In the genomic region with DNA sequence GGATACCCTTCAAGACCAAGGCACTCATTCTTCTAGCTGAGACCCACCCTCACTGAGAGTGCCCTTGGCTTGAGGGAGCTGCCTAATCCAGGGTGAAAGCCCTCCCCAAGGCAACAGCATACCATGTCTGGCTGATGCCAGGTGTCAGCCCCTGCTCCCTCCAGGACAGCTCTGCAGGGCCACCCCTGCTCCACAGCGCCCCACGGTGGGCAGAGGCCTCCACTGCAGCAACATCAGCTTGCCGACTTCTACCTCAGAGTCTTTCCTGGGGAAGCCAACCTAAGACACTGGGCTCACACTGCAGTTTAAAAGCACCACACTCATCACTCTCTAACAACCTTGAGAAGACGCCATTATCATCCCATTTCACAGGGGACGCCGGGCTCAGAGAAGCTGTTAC, we compare ENCODE assay signal across 9 cellular contexts. TPM values are rescaled to one million over a fixed set of nuclear protein-coding genes. Genes with fewer than 3 reads are reported as not detected.
DNase-seq lines count a peak whose midpoint lies in the region; ATAC-seq and TF ChIP-seq lines count a peak whose summit lies in the region.
"Had no signal": no experiment of that assay in that cellular context is flagged by ENCODE, and none has a peak within 500 bp of the region (broad histone marks: within the 10 kb centered on the region; RNA-seq: fewer than 3 reads in every experiment).

No MANE protein-coding gene starts in this region.

- no peak overlapping the region for H4K91ac ChIP-seq in H9 (ENCODE audit: insufficient read length, low read depth, low read length)

- no peak overlapping the region for H3K9ac ChIP-seq in H9 (ENCODE audit: extremely low read depth, insufficient read length, low read length)

- H3K27ac ChIP-seq in CD4-positive, alpha-beta memory T cell (ENCODE audit: low read depth, low read length) = no peak overlapping the region
- H3K27ac ChIP-seq in H9 (ENCODE audit: insufficient read length, low read depth, low read length) = no peak overlapping the region
- no peak overlapping the region for H3K27ac ChIP-seq in esophagus squamous epithelium
- no peak overlapping the region for H3K27ac ChIP-seq in coronary artery

- no peak overlapping the region for H3K56ac ChIP-seq in H9 (ENCODE audit: insufficient read length, low read depth, low read length)

- no peaks in the 10 kb centered on the region for H3K27me3 ChIP-seq in CD4-positive, alpha-beta memory T cell (ENCODE audit: insufficient read depth, low read length)
- H3K27me3 ChIP-seq in H9 (ENCODE audit: insufficient read depth, low read length) (no peaks in the 10 kb centered on the region), esophagus squamous epithelium (no peaks in the 10 kb centered on the region)

- H3K36me3 Mint-ChIP-seq in CD4-positive, alpha-beta memory T cell = peaks cover 34 to 41% of the 10 kb centered on the region in 2 donors
- peaks cover 0 to 14% (median 0%) of the 10 kb centered on the region in 3 experiments; a peak in 3 of 7 replicates for H3K36me3 Mint-ChIP-seq in H9 (ENCODE audit: insufficient read depth in 1 of 3, low read depth in 3 of 3)
- H3K36me3 Mint-ChIP-seq in activated CD4-positive, alpha-beta T cell treated with anti-CD3 and anti-CD28 coated beads, Interleukin-2, amount 10 ng/mL, durations not matched to agents 24 days and 14 days (ENCODE audit: low read depth) = peaks cover 4% of the 10 kb centered on the region

- TF ChIP-seq CTCF in H9 (conservative IDR thresholded peaks at IDR 0.05) = peak; percentile 98
- peak in 5 of 6 experiments; percentile 10 to 70 (median 52) for TF ChIP-seq CTCF in esophagus squamous epithelium (IDR thresholded peaks at IDR 0.05)
- TF ChIP-seq CTCF in coronary artery (IDR thresholded peaks at IDR 0.05) = no peak

- H4K20me1 ChIP-seq in H9 (ENCODE audit: control insufficient read depth, insufficient read depth, insufficient read length) = no peaks in the 10 kb centered on the region

- no peak overlapping the region for H2AK5ac ChIP-seq in H9 (ENCODE audit: insufficient read length, low read length)

- TF ChIP-seq POLR2A in esophagus squamous epithelium (IDR thresholded peaks at IDR 0.05) = no peak

- no peak overlapping the region for H4K5ac ChIP-seq in H9 (ENCODE audit: insufficient read length, low read depth, low read length)

- no peak overlapping the region for H2BK12ac ChIP-seq in H9 (ENCODE audit: insufficient read length, low read depth, low read length)

- peaks cover 5% of the 10 kb centered on the region for H3K36me3 ChIP-seq in CD4-positive, alpha-beta memory T cell (ENCODE audit: insufficient read depth, low read length)
- H3K36me3 ChIP-seq in esophagus squamous epithelium = peaks cover 0 to 57% (median 0%) of the 10 kb centered on the region in 3 donors

- no peak overlapping the region for H3K4me2 ChIP-seq in H9 (ENCODE audit: insufficient read depth, insufficient read length, low read length)

- H3K79me1 ChIP-seq in H9 (ENCODE audit: insufficient read depth, low read depth, low read length, poor library complexity, severe bottlenecking) = no peaks in the 10 kb centered on the region

- H3K14ac ChIP-seq in H9 (ENCODE audit: insufficient read depth, low read length) = no peak overlapping the region

- ATAC-seq in GM18870 (IDR thresholded peaks at IDR 0.05; ENCODE audit: unreplicated experiment) = no peak

- CTCF ChIA-PET in CD4-positive, alpha-beta memory T cell (lab: Charles Lee; ENCODE audit: partially characterized antibody) = interaction anchor here (1.0 to 1.6 kb wide), 3 partner anchors 11 to 26 kb away, joined by 3 to 4 read pairs (median 3); no protein-coding TSS in a partner anchor

- no peak overlapping the region for H2BK15ac ChIP-seq in H9 (ENCODE audit: low read depth, low read length)

- H3K27ac Mint-ChIP-seq in CD4-positive, alpha-beta memory T cell = no peak overlapping the region
- peak overlapping the region in 1 of 3 experiments; percentile 64; a peak in 1 of 7 replicates for H3K27ac Mint-ChIP-seq in H9
- no peak overlapping the region for H3K27ac Mint-ChIP-seq in activated CD4-positive, alpha-beta T cell treated with anti-CD3 and anti-CD28 coated beads, Interleukin-2, amount 10 ng/mL, durations not matched to agents 24 days and 14 days
- H3K27ac Mint-ChIP-seq: IgD-negative memory B cell had no signal

- no peaks in the 10 kb centered on the region for H3K23me2 ChIP-seq in H9 (ENCODE audit: insufficient read length, low read depth, low read length, poor library complexity, severe bottlenecking)

- H3K4me3 Mint-ChIP-seq in CD4-positive, alpha-beta memory T cell = no peak overlapping the region
- no peak overlapping the region for H3K4me3 Mint-ChIP-seq in H9
- H3K4me3 Mint-ChIP-seq in activated CD4-positive, alpha-beta T cell treated with anti-CD3 and anti-CD28 coated beads, Interleukin-2, amount 10 ng/mL, durations not matched to agents 24 days and 14 days = no peak overlapping the region
- H3K4me3 Mint-ChIP-seq: IgD-negative memory B cell had no signal

- no peak overlapping the region for H3K23ac ChIP-seq in H9 (ENCODE audit: insufficient read length, low read depth, low read length)

- H3K27me3 Mint-ChIP-seq in CD4-positive, alpha-beta memory T cell = no peaks in the 10 kb centered on the region
- H3K27me3 Mint-ChIP-seq in H9 (ENCODE audit: low read depth) = no peaks in the 10 kb centered on the region
- H3K27me3 Mint-ChIP-seq in activated CD4-positive, alpha-beta T cell treated with anti-CD3 and anti-CD28 coated beads, Interleukin-2, amount 10 ng/mL, durations not matched to agents 24 days and 14 days = no peaks in the 10 kb centered on the region
- H3K27me3 Mint-ChIP-seq: IgD-negative memory B cell had no signal

- no peak overlapping the region for H3K4me3 ChIP-seq in CD4-positive, alpha-beta memory T cell (ENCODE audit: low read length in 2 of 2)
- H3K4me3 ChIP-seq in esophagus squamous epithelium (no peak overlapping the region), coronary artery (no peak overlapping the region)

- H2BK120ac ChIP-seq in H9 (ENCODE audit: low read depth, low read length, poor library complexity, severe bottlenecking) = no peak overlapping the region

- POLR2A ChIA-PET in CD4-positive, alpha-beta memory T cell (lab: Charles Lee; ENCODE audit: partially characterized antibody) = no interaction called here

- H2BK20ac ChIP-seq in H9 (ENCODE audit: low read depth, low read length, poor library complexity, severe bottlenecking) = no peak overlapping the region

- no peak overlapping the region for H3K4ac ChIP-seq in H9 (ENCODE audit: low read depth, low read length)

- no peak overlapping the region for H3T11ph ChIP-seq in H9 (ENCODE audit: low read length)

- no peaks in the 10 kb centered on the region for H3K9me3 ChIP-seq in CD4-positive, alpha-beta memory T cell (ENCODE audit: control insufficient read depth in 1 of 2, low read length in 2 of 2)
- H3K9me3 ChIP-seq in H9 (ENCODE audit: control insufficient read depth, low read depth, low read length) (no peaks in the 10 kb centered on the region), esophagus squamous epithelium (no peaks in the 10 kb centered on the region)

- H3K4me1 Mint-ChIP-seq in CD4-positive, alpha-beta memory T cell = no peaks in the 10 kb centered on the region
- H3K4me1 Mint-ChIP-seq in H9 = peaks cover 0 to 7% of the 10 kb centered on the region in 2 experiments; a peak in 1 of 4 replicates
- no peaks in the 10 kb centered on the region for H3K4me1 Mint-ChIP-seq in activated CD4-positive, alpha-beta T cell treated with anti-CD3 and anti-CD28 coated beads, Interleukin-2, amount 10 ng/mL, durations not matched to agents 24 days and 14 days
- H3K4me1 Mint-ChIP-seq: IgD-negative memory B cell had no signal

- no peaks in the 10 kb centered on the region for H3K9me3 Mint-ChIP-seq in CD4-positive, alpha-beta memory T cell
- no peaks in the 10 kb centered on the region for H3K9me3 Mint-ChIP-seq in H9
- no peaks in the 10 kb centered on the region for H3K9me3 Mint-ChIP-seq in activated CD4-positive, alpha-beta T cell treated with anti-CD3 and anti-CD28 coated beads, Interleukin-2, amount 10 ng/mL, durations not matched to agents 24 days and 14 days
- H3K9me3 Mint-ChIP-seq: IgD-negative memory B cell had no signal

- peak in 4 of 5 donors; percentile 6 to 16 (median 10) for DNase-seq in CD4-positive, alpha-beta memory T cell
- DNase-seq in H9 (peak; percentile 86), esophagus squamous epithelium (lab: John Stamatoyannopoulos, UW) (no peak), coronary artery (ENCODE audit: low spot score) (no peak), SIG-M5 (lab: John Stamatoyannopoulos, UW) (no peak)
- DNase-seq in activated CD4-positive, alpha-beta T cell treated with anti-CD3 and anti-CD28 coated beads, Interleukin-2, amount 10 ng/mL, durations not matched to agents 24 days and 14 days = peak; percentile 83
- peak; percentile 10 for DNase-seq in stimulated activated CD4-positive, alpha-beta T cell treated with anti-CD3 and anti-CD28 coated beads, Interleukin-12 subunit alpha, Interleukin-12 subunit beta, amount 100 ng/mL, for 4 hours

- no peak overlapping the region for H2AFZ ChIP-seq in H9 (ENCODE audit: low read length)

- H3K18ac ChIP-seq in H9 (ENCODE audit: insufficient read length, low read depth, low read length) = no peak overlapping the region

- no peaks in the 10 kb centered on the region for H3K4me1 ChIP-seq in CD4-positive, alpha-beta memory T cell (ENCODE audit: insufficient read depth, low read length)
- no peaks in the 10 kb centered on the region for H3K4me1 ChIP-seq in H9 (ENCODE audit: insufficient read depth, low read length)
- H3K4me1 ChIP-seq in esophagus squamous epithelium = no peaks in the 10 kb centered on the region

- H4K8ac ChIP-seq in H9 (replicated peaks; ENCODE audit: insufficient read length, low read depth, low read length) = no peak overlapping the region

- no CpG with 5 or more reads among the region's 6 CpGs for WGBS in H9 (ENCODE audit: extremely low coverage, insufficient read length, low lambda C conversion rate)
- WGBS in esophagus squamous epithelium, 2 donors = 62% methylated on average over 3 of the region's 6 CpGs; no CpG with 5 or more reads in 1 of the 2 donors

- H3K79me2 ChIP-seq in H9 (ENCODE audit: insufficient read depth, low read length) = no peaks in the 10 kb centered on the region

- intact Hi-C loops in CD4-positive, alpha-beta memory T cell (cut with micrococcal nuclease) = no loop called here
- intact Hi-C loops in activated CD4-positive, alpha-beta T cell treated with anti-CD3 and anti-CD28 coated beads, Interleukin-2, amount 10 ng/mL, durations not matched to agents 24 days and 14 days (cut with micrococcal nuclease) = loop anchor here (1.0 kb wide), 1 partner anchor 280 kb away; no protein-coding TSS in a partner anchor
- intact Hi-C loops in esophagus squamous epithelium (cut with DNase I) = no loop called here

- no peak overlapping the region for H2BK5ac ChIP-seq in H9 (ENCODE audit: insufficient read length, low read length)

RNA-seq across cellular contexts. Expression of gene TTLL1, which starts 29.0 kb away (rescaled TPM):
- 1 to 10 TPM; 6.4 to 7.8 TPM for total RNA-seq in CD4-positive, alpha-beta memory T cell
- polyA plus RNA-seq in CD4-positive, alpha-beta memory T cell = 10 to 100 TPM; 10.1 to 15.6 TPM
- total RNA-seq in H9 (2021) = 4.1 TPM in 2 replicates
- total RNA-seq in activated CD4-positive, alpha-beta T cell treated with anti-CD3 and anti-CD28 coated beads, Interleukin-2, amount 10 ng/mL, durations not matched to agents 24 days and 14 days = 2.6 TPM in 2 replicates
- total RNA-seq in esophagus squamous epithelium = 1 to 10 TPM; 1.8 to 7.2 (median 3.4) TPM

RNA-seq across cellular contexts. Expression of gene PACSIN2, which starts 45.3 kb away (rescaled TPM):
- total RNA-seq in CD4-positive, alpha-beta memory T cell = 10 to 100 TPM; 54.5 to 55.0 TPM
- polyA plus RNA-seq in CD4-positive, alpha-beta memory T cell = 10 to 100 TPM; 24.6 to 35.9 TPM
- total RNA-seq in H9 (2021) = 62.3 and 63.9 TPM in 2 replicates
- total RNA-seq in activated CD4-positive, alpha-beta T cell treated with anti-CD3 and anti-CD28 coated beads, Interleukin-2, amount 10 ng/mL, durations not matched to agents 24 days and 14 days = 32.5 and 33.0 TPM in 2 replicates
- total RNA-seq in esophagus squamous epithelium = 10 to 100 TPM; 25.8 to 46.0 (median 27.8) TPM

RNA-seq across cellular contexts. Expression of gene BIK, which starts 50.3 kb away (rescaled TPM):
- total RNA-seq in CD4-positive, alpha-beta memory T cell = 1 to 10 TPM; 2.5 to 2.7 TPM
- polyA plus RNA-seq in CD4-positive, alpha-beta memory T cell = 1 to 10 TPM; 8.5 to 8.8 TPM
- total RNA-seq in H9 (2021) = 6.8 and 8.3 TPM in 2 replicates
- total RNA-seq in activated CD4-positive, alpha-beta T cell treated with anti-CD3 and anti-CD28 coated beads, Interleukin-2, amount 10 ng/mL, durations not matched to agents 24 days and 14 days = 1.7 and 2.5 TPM in 2 replicates
- total RNA-seq in esophagus squamous epithelium = 10 to 100 TPM in 3 of 4 donors, 1 to 10 TPM in 1; 6.1 to 15.6 (median 13.5) TPM

Comparison
In these comparisons a context has a peak if more than half of its experiments do, and no peak if none do; other contexts are left out.
1. DNase-seq: peak in CD4-positive, alpha-beta memory T cell (4 of 5), H9 (single experiment), activated CD4-positive, alpha-beta T cell treated with anti-CD3 and anti-CD28 coated beads, Interleukin-2, amount 10 ng/mL, durations not matched to agents 24 days and 14 days (single experiment) and stimulated activated CD4-positive, alpha-beta T cell treated with anti-CD3 and anti-CD28 coated beads, Interleukin-12 subunit alpha, Interleukin-12 subunit beta, amount 100 ng/mL, for 4 hours (single experiment); none in esophagus squamous epithelium (single experiment), coronary artery (single experiment) and SIG-M5 (single experiment).